Comparison of ENCODE assay signal across 28 cellular contexts in genomic region chr11:16173798-16174197, GRCh38.
"Had no signal": no experiment of that assay in that cellular context is flagged by ENCODE, and none has a peak within 500 bp of the region (broad histone marks: within the 10 kb centered on the region; RNA-seq: fewer than 3 reads in every experiment).

No MANE protein-coding gene starts in this region.

- H3K36me3 ChIP-seq: left ventricle myocardium inferior, pancreas, right atrium auricular region, stomach, thyroid gland, transverse colon, upper lobe of left lung, vagina had no signal

- H3K4me3 ChIP-seq: left ventricle myocardium inferior, lung, pancreas, psoas muscle, right atrium auricular region, skin epidermis, stomach, testis, thyroid gland, transverse colon, upper lobe of left lung, vagina had no signal

- H3K9me3 ChIP-seq: left ventricle myocardium inferior, pancreas, psoas muscle, right atrium auricular region, stomach, testis, thyroid gland, transverse colon, upper lobe of left lung, vagina had no signal

- FAIRE-seq: keratinocyte, pancreas had no signal

- H3K4me3 Mint-ChIP-seq: naive thymus-derived CD8-positive, alpha-beta T cell; nephron; neural crest cell; stimulated activated naive B cell treated with anti-CD40 and anti-IgM and Interleukin-4, amounts not matched to agents 10 μg/mL and 1 μg/mL and 100 μg/mL, for 72 hours had no signal

- H3K27ac Mint-ChIP-seq: naive thymus-derived CD8-positive, alpha-beta T cell; stimulated activated naive B cell treated with anti-CD40 and anti-IgM and Interleukin-4, amounts not matched to agents 10 μg/mL and 1 μg/mL and 100 μg/mL, for 72 hours had no signal

- H3K4me1 Mint-ChIP-seq: naive thymus-derived CD8-positive, alpha-beta T cell; stimulated activated naive B cell treated with anti-CD40 and anti-IgM and Interleukin-4, amounts not matched to agents 10 μg/mL and 1 μg/mL and 100 μg/mL, for 72 hours had no signal

- H3K27me3 ChIP-seq: pancreas, right atrium auricular region, stomach, testis, thyroid gland, transverse colon, upper lobe of left lung, vagina had no signal

- H3K27me3 Mint-ChIP-seq: naive thymus-derived CD8-positive, alpha-beta T cell; stimulated activated naive B cell treated with anti-CD40 and anti-IgM and Interleukin-4, amounts not matched to agents 10 μg/mL and 1 μg/mL and 100 μg/mL, for 72 hours had no signal

- H3K27ac ChIP-seq: left ventricle myocardium inferior, pancreas, psoas muscle, right atrium auricular region, skin epidermis, stomach, testis, thyroid gland, transverse colon, upper lobe of left lung, vagina had no signal

- H3K9me3 Mint-ChIP-seq: nephron; neural crest cell; stimulated activated naive B cell treated with anti-CD40 and anti-IgM and Interleukin-4, amounts not matched to agents 10 μg/mL and 1 μg/mL and 100 μg/mL, for 72 hours had no signal

- DNase-seq: hippocampal formation; kidney glomerular epithelial cell; left colon; left ventricle myocardium inferior; naive thymus-derived CD8-positive, alpha-beta T cell; nucleus accumbens; pancreas; posterior cingulate gyrus; psoas muscle; stimulated activated CD4-positive, alpha-beta T cell treated with anti-CD3 and anti-CD28 coated beads, Interleukin-12 subunit alpha, Interleukin-12 subunit beta, amount 100 ng/mL, for 4 hours; stimulated activated CD4-positive, alpha-beta T cell treated with anti-CD3 and anti-CD28 coated beads, Interleukin-15, amount 100 ng/mL, for 24 hours; stimulated activated CD4-positive, alpha-beta T cell treated with anti-CD3 and anti-CD28 coated beads, Interleukin-2, amount 100 ng/mL, for 24 hours; stimulated activated CD4-positive, alpha-beta T cell treated with anti-CD3 and anti-CD28 coated beads, Interleukin-4, amount 100 ng/mL, for 1 hour; stimulated activated naive B cell treated with anti-CD40 and anti-IgM and Interleukin-4, amounts not matched to agents 10 μg/mL and 1 μg/mL and 100 μg/mL, for 72 hours; stimulated activated naive CD8-positive, alpha-beta T cell treated with anti-CD3 and anti-CD28 coated beads, Interleukin-15, Interleukin-2, amounts not matched to agents 100 U/mL and 50 U/mL, for 24 hours; stomach; testis; thyroid gland; transverse colon; upper lobe of left lung had no signal

- H3K4me1 ChIP-seq: pancreas, psoas muscle, testis, thyroid gland, transverse colon, upper lobe of left lung, vagina had no signal

- ATAC-seq: left colon; naive thymus-derived CD8-positive, alpha-beta T cell; pancreas; psoas muscle; sciatic nerve; stimulated activated naive B cell treated with anti-CD40 and anti-IgM and Interleukin-4, amounts not matched to agents 10 μg/mL and 1 μg/mL and 100 μg/mL, for 72 hours; stimulated activated naive CD8-positive, alpha-beta T cell treated with anti-CD3 and anti-CD28 coated beads, Interleukin-15, Interleukin-2, amounts not matched to agents 100 U/mL and 50 U/mL, for 24 hours had no signal

- H3K36me3 Mint-ChIP-seq: naive thymus-derived CD8-positive, alpha-beta T cell; stimulated activated naive B cell treated with anti-CD40 and anti-IgM and Interleukin-4, amounts not matched to agents 10 μg/mL and 1 μg/mL and 100 μg/mL, for 72 hours had no signal
